Comparison of ENCODE assay signal across 9 cellular contexts in genomic region chr11:34313099-34313517, GRCh38.
A peak's percentile ranks its signal among the peaks of the same experiment; 100 is the strongest.
DNase-seq lines count a peak whose midpoint lies in the region; ATAC-seq and FAIRE-seq lines count a peak whose summit lies in the region.
"Had no signal": no experiment of that assay in that cellular context is flagged by ENCODE, and none has a peak within 500 bp of the region (broad histone marks: within the 10 kb centered on the region; RNA-seq: fewer than 3 reads in every experiment).

No MANE protein-coding gene starts in this region.

- H3K9me3 Mint-ChIP-seq in memory B cell: no peaks in the 10 kb centered on the region

- H3K36me3 Mint-ChIP-seq in memory B cell: no peaks in the 10 kb centered on the region

- H3K27me3 Mint-ChIP-seq in memory B cell: peaks cover 7% of the 10 kb centered on the region

- FAIRE-seq in GM18507 (lab: Jason Lieb, UNC): peak; percentile 74
- FAIRE-seq: bronchial epithelial cell had no signal

- no peak overlapping the region for H3K4me3 Mint-ChIP-seq in memory B cell

- peak; percentile 75 for DNase-seq in GM18507 (ENCODE audit: extremely low spot score, insufficient read length, low read depth)
- DNase-seq in memory B cell (ENCODE audit: low spot score in 2 of 2): no peak
- DNase-seq in HPDE6-E6E7 (ENCODE audit: extremely low spot score): no peak
- DNase-seq in NCI-H345 treated with DMSO at 0.1 percent for 48 hours (lab: John Stamatoyannopoulos, UW; ENCODE audit: unreplicated experiment): no peak
- DNase-seq in inferior parietal cortex (ENCODE audit: extremely low spot score): no peak

- no peaks in the 10 kb centered on the region for H3K4me1 Mint-ChIP-seq in memory B cell

- no peak overlapping the region for H3K27ac Mint-ChIP-seq in memory B cell

- ATAC-seq in GM21423 (IDR thresholded peaks at IDR 0.05; ENCODE audit: unreplicated experiment) (peak; percentile 95), HG03460 (IDR thresholded peaks at IDR 0.05; ENCODE audit: unreplicated experiment) (peak; percentile 79), memory B cell (ENCODE audit: low read depth) (peak; percentile 78), GM19395 (IDR thresholded peaks at IDR 0.05; ENCODE audit: unreplicated experiment) (no peak)
